Comparison of ENCODE assay signal across 19 cellular contexts in the genomic region with DNA sequence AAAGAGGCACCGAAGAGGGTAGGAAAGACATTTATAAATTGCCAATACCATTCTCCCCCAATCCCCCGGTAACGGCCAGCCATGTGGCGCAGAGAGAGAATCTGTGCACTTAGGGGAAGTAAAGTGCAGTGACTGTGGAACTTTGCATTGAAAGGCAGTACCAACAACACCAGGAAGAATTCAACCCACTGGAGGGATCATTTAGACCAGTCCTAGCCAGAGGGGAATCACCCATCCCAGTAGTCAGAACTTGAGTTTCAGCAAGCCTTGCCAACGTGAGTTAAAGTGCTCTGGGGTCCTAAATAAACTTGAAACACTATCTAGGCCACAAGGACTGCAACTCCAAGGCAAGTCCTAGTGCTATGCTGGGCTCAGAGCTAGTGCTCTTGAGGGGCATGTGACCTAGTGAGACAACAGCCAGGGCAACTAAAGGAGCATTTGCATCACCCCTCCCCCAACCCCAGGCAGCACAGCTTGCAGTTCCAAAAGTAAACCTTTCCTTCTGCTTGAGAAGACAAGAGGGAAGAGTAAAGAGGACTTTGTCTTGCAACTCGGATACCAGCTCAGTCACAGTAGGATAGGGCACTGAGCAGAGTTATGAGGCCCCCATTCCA. TPM values are rescaled to one million over a fixed set of nuclear protein-coding genes. Genes with fewer than 3 reads are reported as not detected.
DNase-seq lines count a peak whose midpoint lies in the region; ATAC-seq, FAIRE-seq and TF ChIP-seq lines count a peak whose summit lies in the region.
"Had no signal": no experiment of that assay in that cellular context is flagged by ENCODE, and none has a peak within 500 bp of the region (broad histone marks: within the 10 kb centered on the region; RNA-seq: fewer than 3 reads in every experiment).

No MANE protein-coding gene starts in this region.

- intact Hi-C loops in GM12878 (cut with micrococcal nuclease; ENCODE audit: unreplicated experiment), result no loop called here

- SMC1A ChIA-PET in GM12878 (lab: Charles Lee; ENCODE audit: uncharacterized antibody, unreplicated experiment), result interaction anchor here (1.0 to 1.9 kb wide), 5 partner anchors 11 to 336 kb away, joined by 3 to 11 read pairs (median 4); a partner anchor contains a TSS

- no peak for TF ChIP-seq POLR2A in GM12878 (IDR thresholded peaks at IDR 0.05; ENCODE audit: low read depth, low read length)

- peak; percentile 43 for ATAC-seq in GM18502 (IDR thresholded peaks at IDR 0.05; ENCODE audit: poor library complexity, unreplicated experiment)
- peak; percentile 52 for ATAC-seq in GM12878
- ATAC-seq in naive thymus-derived CD8-positive, alpha-beta T cell, result no peak

- H3K4me3 ChIP-seq in Loucy (ENCODE audit: low read length, poor library complexity, severe bottlenecking) (peak overlapping the region; percentile 69), GM12878 (no peak overlapping the region)

- no peaks in the 10 kb centered on the region for H4K20me1 ChIP-seq in Loucy (ENCODE audit: insufficient read depth, low read length, poor library complexity, severe bottlenecking)
- no peaks in the 10 kb centered on the region for H4K20me1 ChIP-seq in GM12878 (ENCODE audit: control insufficient read depth, insufficient read depth)

- peak overlapping the region in 8 of 10 donors; percentile 9 to 75 (median 45) for H3K27ac Mint-ChIP-seq in naive thymus-derived CD8-positive, alpha-beta T cell
- H3K27ac Mint-ChIP-seq in progenitor cell of endocrine pancreas, result no peak overlapping the region
- H3K27ac Mint-ChIP-seq: activated CD4-positive, alpha-beta memory T cell treated with anti-CD3 and anti-CD28 coated beads for 36 hours; activated naive CD4-positive, alpha-beta T cell treated with anti-CD3 and anti-CD28 coated beads, Interleukin-2, amount 50 U/mL, for 72 hours; T-helper 1 cell treated with Interleukin-12 subunit alpha and Interleukin-12 subunit beta and Interleukin-4 antibody, amounts not matched to agents 30 μg/mL and 1 μg/mL, for 36 hours had no signal

- WGBS in GM12878 (ENCODE audit: insufficient coverage, insufficient replicate concordance, low lambda C conversion rate, missing lambda C conversion rate), result 76% methylated on average over 6 of the region's 6 CpGs

- CTCF ChIA-PET in GM12878 (lab: Yijun Ruan, JAX), result interaction anchor here (0.8 to 6.2 kb wide), 4 partner anchors 10 to 336 kb away, joined by 3 to 37 read pairs (median 10); a partner anchor contains a TSS

- RAD21 ChIA-PET in GM12878 (lab: Charles Lee; ENCODE audit: unreplicated experiment), result interaction anchor here (0.6 to 2.2 kb wide), 4 partner anchors 13 to 342 kb away, joined by 3 to 9 read pairs (median 6); a partner anchor contains a TSS

- POLR2A ChIA-PET in GM12878 (lab: Charles Lee), result interaction anchor here (1.7 kb wide), 1 partner anchor 11 kb away, joined by 4 read pairs; no protein-coding TSS in a partner anchor
- POLR2A ChIA-PET in naive thymus-derived CD8-positive, alpha-beta T cell (lab: Charles Lee), result interaction anchor here (2.9 kb wide), 1 partner anchor 15 kb away, joined by 9 read pairs; a partner anchor contains a TSS

- no peaks in the 10 kb centered on the region for H3K27me3 ChIP-seq in Loucy (ENCODE audit: insufficient read depth, low read length, poor library complexity, severe bottlenecking)
- H3K27me3 ChIP-seq in GM12878 (replicated peaks in 1 of 2; ENCODE audit: control insufficient read depth in 2 of 2, insufficient read depth in 2 of 2, low read length in 1 of 2), result no peaks in the 10 kb centered on the region
- H3K27me3 ChIP-seq: brain microvascular endothelial cell had no signal

- no peak overlapping the region for H3K27ac ChIP-seq in GM12878 (ENCODE audit: control insufficient read depth, insufficient read depth)
- H3K27ac ChIP-seq: brain microvascular endothelial cell had no signal

- peaks cover 11 to 25% (median 18%) of the 10 kb centered on the region in 3 donors for H3K36me3 Mint-ChIP-seq in naive thymus-derived CD8-positive, alpha-beta T cell
- peaks cover 30% of the 10 kb centered on the region for H3K36me3 Mint-ChIP-seq in progenitor cell of endocrine pancreas (ENCODE audit: insufficient read depth)
- H3K36me3 Mint-ChIP-seq: natural killer cell had no signal

- H3K79me2 ChIP-seq in Loucy (ENCODE audit: insufficient read depth, low read length) (peaks cover 85% of the 10 kb centered on the region), GM12878 (ENCODE audit: control insufficient read depth, insufficient read depth, low read length) (no peaks in the 10 kb centered on the region)

- H3K9ac ChIP-seq in Loucy (ENCODE audit: low read depth, low read length, poor library complexity, severe bottlenecking) (peak overlapping the region; percentile 71), GM12878 (ENCODE audit: control insufficient read depth, insufficient read depth, low read length) (no peak overlapping the region)

- peaks cover 13% of the 10 kb centered on the region for H3F3A ChIP-seq in Loucy (ENCODE audit: low read depth)

- H3K4me2 ChIP-seq in Loucy (ENCODE audit: low read depth, low read length, poor library complexity, severe bottlenecking) (peak overlapping the region; percentile 74), GM12878 (ENCODE audit: control insufficient read depth, insufficient read depth) (peak overlapping the region; percentile 13; the same call in 1 of the 2 replicates)

- no peak for TF ChIP-seq EP300 in GM12878 (IDR thresholded peaks at IDR 0.05; ENCODE audit: borderline replicate concordance in 1 of 2, control insufficient read depth in 1 of 2, low read depth in 2 of 2, low read length in 2 of 2)

- no peaks in the 10 kb centered on the region for H3K9me2 ChIP-seq in Loucy (replicated peaks; ENCODE audit: low read depth, low read length)

- peak overlapping the region in 4 of 10 donors; percentile 51 to 79 (median 71) for H3K4me3 Mint-ChIP-seq in naive thymus-derived CD8-positive, alpha-beta T cell
- H3K4me3 Mint-ChIP-seq in progenitor cell of endocrine pancreas (ENCODE audit: low read depth), result no peak overlapping the region
- H3K4me3 Mint-ChIP-seq: activated CD4-positive, alpha-beta memory T cell treated with anti-CD3 and anti-CD28 coated beads for 36 hours had no signal

- peaks cover 22 to 46% (median 30%) of the 10 kb centered on the region in 4 donors for H3K4me1 Mint-ChIP-seq in naive thymus-derived CD8-positive, alpha-beta T cell
- peaks cover 8% of the 10 kb centered on the region for H3K4me1 Mint-ChIP-seq in progenitor cell of endocrine pancreas (ENCODE audit: low read depth)

- no peaks in the 10 kb centered on the region for H3K27me3 Mint-ChIP-seq in naive thymus-derived CD8-positive, alpha-beta T cell
- no peaks in the 10 kb centered on the region for H3K27me3 Mint-ChIP-seq in progenitor cell of endocrine pancreas
- H3K27me3 Mint-ChIP-seq: activated CD4-positive, alpha-beta memory T cell treated with anti-CD3 and anti-CD28 coated beads for 36 hours; activated T-cell treated with anti-CD3 and anti-CD28 coated beads, Interleukin-2, amount 50 U/mL, for 24 hours had no signal

- peaks cover 0 to 13% (median 4%) of the 10 kb centered on the region in 9 donors for H3K9me3 Mint-ChIP-seq in naive thymus-derived CD8-positive, alpha-beta T cell
- peaks cover 22% of the 10 kb centered on the region for H3K9me3 Mint-ChIP-seq in progenitor cell of endocrine pancreas (ENCODE audit: low read depth)
- H3K9me3 Mint-ChIP-seq: natural killer cell had no signal

- BruUV-seq in GM12878 (replicated peaks; lab: Mats Ljungman, UMichigan), result no TSS peak

- in situ Hi-C loops in GM12878 (cut with MboI), result no loop called here

- no peak overlapping the region for H2AFZ ChIP-seq in Loucy (ENCODE audit: low read length)
- H2AFZ ChIP-seq in GM12878 (ENCODE audit: control insufficient read depth, low read depth, low read length), result peak overlapping the region; percentile 15; the same call in 1 of the 2 replicates

- H3K4me1 ChIP-seq in Loucy (ENCODE audit: insufficient read depth, low read length, poor library complexity, severe bottlenecking) (peaks cover 49% of the 10 kb centered on the region), GM12878 (ENCODE audit: control insufficient read depth, insufficient read depth, low read length) (peaks cover 15% of the 10 kb centered on the region)

- H3K36me3 ChIP-seq in Loucy (ENCODE audit: insufficient read depth, low read length) (peaks cover 5% of the 10 kb centered on the region; the same call in 1 of the 2 replicates), GM12878 (ENCODE audit: control insufficient read depth in 2 of 2, insufficient read depth in 2 of 2, low read length in 1 of 2) (no peaks in the 10 kb centered on the region)
- H3K36me3 ChIP-seq: brain microvascular endothelial cell had no signal

- TF ChIP-seq RAD21 in GM12878 (IDR thresholded peaks at IDR 0.05; ENCODE audit: insufficient read depth, low read depth, low read length), result no peak

- TF ChIP-seq CTCF in Loucy (conservative IDR thresholded peaks at IDR 0.05; ENCODE audit: low read length), result no peak
- no peak for TF ChIP-seq CTCF in GM12878 (IDR thresholded peaks at IDR 0.05 in 2 of 3, conservative IDR thresholded peaks at IDR 0.05 in 1 of 3; ENCODE audit: control insufficient read depth in 2 of 3, extremely low read depth in 1 of 3, insufficient read depth in 1 of 3, low read depth in 3 of 3, low read length in 3 of 3)
- no peak for TF ChIP-seq CTCF in progenitor cell of endocrine pancreas (IDR thresholded peaks at IDR 0.05; ENCODE audit: unreplicated experiment)

- DNase-seq in GM12878 (ENCODE audit: low read depth, low spot score) (no peak), OCI-M1 (lab: John Stamatoyannopoulos, UW) (no peak), progenitor cell of endocrine pancreas (ENCODE audit: low spot score, unreplicated experiment) (no peak), NCI-H69 (lab: John Stamatoyannopoulos, UW) (no peak), cerebellum (ENCODE audit: low spot score) (no peak)
- no peak for DNase-seq in naive thymus-derived CD8-positive, alpha-beta T cell
- DNase-seq: activated CD4-positive, alpha-beta memory T cell treated with anti-CD3 and anti-CD28 coated beads for 36 hours; activated T-cell treated with anti-CD3 and anti-CD28 coated beads, Interleukin-2, amount 50 U/mL, for 24 hours; brain microvascular endothelial cell; natural killer cell; NCI-H1417; NCI-H2171 treated with DMSO at 0.1 percent for 48 hours; NCI-H748 treated with DMSO at 0.1 percent for 48 hours; posterior cingulate gyrus; stimulated activated CD4-positive, alpha-beta T cell treated with anti-CD3 and anti-CD28 coated beads, Interleukin-4, amount 100 ng/mL, for 4 hours had no signal

- H3K9me3 ChIP-seq in Loucy (ENCODE audit: insufficient read depth, low read depth, low read length) (0 out of 2 replicates have a peak, but pooled peaks cover under 1% of the 10 kb centered on the region), GM12878 (replicated peaks; ENCODE audit: control insufficient read depth, insufficient read depth, low read length) (no peaks in the 10 kb centered on the region; the same call in 2 of the 3 replicates)

- peak; percentile 54 for FAIRE-seq in GM12878 (lab: Jason Lieb, UNC)

RNA-seq across cellular contexts. Expression of a gene that starts 15.0 kb away (rescaled TPM):
- total RNA-seq in GM12878 (2013; cell fraction: nucleolus; rRNA removed), result 8.7 and 8.8 TPM in 2 replicates
- total RNA-seq in GM12878 (2014; rRNA removed) (2.0 and 2.5 TPM in 2 replicates), GM12878 (2014; rRNA removed; fragmentation: Illumina TruSeq; extraction: Trizol) (3.3 and 4.7 TPM in 2 replicates), GM12878 (2021) (2.4 and 2.9 TPM in 2 replicates), progenitor cell of endocrine pancreas (55.7 and 61.9 TPM in 2 replicates), cerebellum (56.3 TPM)
- polyA plus RNA-seq in GM12878 (2011; ENCODE audit: low read depth), result 1.3 TPM
- polyA plus RNA-seq in GM12878 (2011; rRNA removed) (9.3 and 16.0 TPM in 2 replicates), GM12878 (2014; fragmentation: Illumina TruSeq; extraction: Trizol) (2.0 and 3.2 TPM in 2 replicates), GM12878 (2014; fragmentation: Nextera tagmentation; extraction: Ambion mirVana) (1 to 10 TPM; 1.8 to 1.9 TPM), GM12878 (2014; rRNA removed) (1.4 and 1.8 TPM in 2 replicates), GM12878 (2016; fragmentation: Nextera tagmentation; extraction: Ambion mirVana) (1 to 10 TPM; 2.2 TPM)
- polyA plus RNA-seq in GM12878 (2011; cell fraction: cytosol; rRNA removed), result 1.4 and 1.8 TPM in 2 replicates
- polyA plus RNA-seq in GM12878 (2011; cell fraction: nucleus; rRNA removed), result 7.3 and 9.7 TPM in 2 replicates
- polyA plus RNA-seq in GM12878 (2012), result 2.5 and 2.6 TPM in 2 replicates
- polyA minus RNA-seq in GM12878 (2011; rRNA and poly(A)+ RNA removed), result 3.8 and 8.0 TPM in 2 replicates
- polyA minus RNA-seq in GM12878 (2011; cell fraction: cytosol; rRNA and poly(A)+ RNA removed), result 3.1 and 4.0 TPM in 2 replicates
- polyA minus RNA-seq in GM12878 (2011; cell fraction: nucleus; rRNA and poly(A)+ RNA removed), result 7.5 and 12.2 TPM in 2 replicates
- total RNA-seq in naive thymus-derived CD8-positive, alpha-beta T cell, result 10 to 100 TPM; 34.5 to 37.1 TPM
- polyA plus RNA-seq in naive thymus-derived CD8-positive, alpha-beta T cell, result 10 to 100 TPM; 12.3 to 16.8 (median 12.5) TPM

RNA-seq across cellular contexts. Expression of a gene that starts 29.5 kb away (rescaled TPM):
- total RNA-seq in GM12878 (2013; cell fraction: nucleolus; rRNA removed), result 2.8 and 4.4 TPM in 2 replicates
- 12.1 and 16.1 TPM in 2 replicates for total RNA-seq in GM12878 (2014; rRNA removed)
- total RNA-seq in GM12878 (2014; rRNA removed; fragmentation: Illumina TruSeq; extraction: Trizol), result 25.8 and 26.3 TPM in 2 replicates
- total RNA-seq in GM12878 (2021), result 9.3 and 10.1 TPM in 2 replicates
- 2.0 TPM for polyA plus RNA-seq in GM12878 (2011; ENCODE audit: low read depth)
- polyA plus RNA-seq in GM12878 (2011; rRNA removed), result 10.3 and 19.2 TPM in 2 replicates
- polyA plus RNA-seq in GM12878 (2011; cell fraction: cytosol; rRNA removed), result 2.5 and 3.3 TPM in 2 replicates
- polyA plus RNA-seq in GM12878 (2011; cell fraction: nucleus; rRNA removed), result 2.3 and 3.9 TPM in 2 replicates
- 3.9 and 4.1 TPM in 2 replicates for polyA plus RNA-seq in GM12878 (2012)
- polyA plus RNA-seq in GM12878 (2014; fragmentation: Illumina TruSeq; extraction: Trizol), result 25.4 and 30.1 TPM in 2 replicates
- polyA plus RNA-seq in GM12878 (2014; fragmentation: Nextera tagmentation; extraction: Ambion mirVana), result 10 to 100 TPM; 21.5 to 32.8 TPM
- 17.0 and 20.6 TPM in 2 replicates for polyA plus RNA-seq in GM12878 (2014; rRNA removed)
- 10 to 100 TPM; 31.5 to 34.0 TPM for polyA plus RNA-seq in GM12878 (2016; fragmentation: Nextera tagmentation; extraction: Ambion mirVana)
- 2.1 and 2.2 TPM in 2 replicates for polyA minus RNA-seq in GM12878 (2011; rRNA and poly(A)+ RNA removed)
- polyA minus RNA-seq in GM12878 (2011; cell fraction: cytosol; rRNA and poly(A)+ RNA removed), result 1.5 and 1.7 TPM in 2 replicates
- polyA minus RNA-seq in GM12878 (2011; cell fraction: nucleus; rRNA and poly(A)+ RNA removed), result 0.60 and 2.2 TPM in 2 replicates
- total RNA-seq in naive thymus-derived CD8-positive, alpha-beta T cell, result 1 to 10 TPM; 5.6 to 6.5 TPM
- polyA plus RNA-seq in naive thymus-derived CD8-positive, alpha-beta T cell, result 1 to 10 TPM; 8.7 to 9.7 (median 9.6) TPM
- total RNA-seq in progenitor cell of endocrine pancreas, result 24.1 and 24.6 TPM in 2 replicates
- 14.2 TPM for total RNA-seq in cerebellum

Comparison
In these comparisons a context has a peak if more than half of its experiments do, and no peak if none do; other contexts are left out.
1. ATAC-seq: peak in GM18502 (single experiment) and GM12878 (single experiment); none in naive thymus-derived CD8-positive, alpha-beta T cell (0 of 2).